ENCODE assay signal across 24 cellular contexts in the genomic region with DNA sequence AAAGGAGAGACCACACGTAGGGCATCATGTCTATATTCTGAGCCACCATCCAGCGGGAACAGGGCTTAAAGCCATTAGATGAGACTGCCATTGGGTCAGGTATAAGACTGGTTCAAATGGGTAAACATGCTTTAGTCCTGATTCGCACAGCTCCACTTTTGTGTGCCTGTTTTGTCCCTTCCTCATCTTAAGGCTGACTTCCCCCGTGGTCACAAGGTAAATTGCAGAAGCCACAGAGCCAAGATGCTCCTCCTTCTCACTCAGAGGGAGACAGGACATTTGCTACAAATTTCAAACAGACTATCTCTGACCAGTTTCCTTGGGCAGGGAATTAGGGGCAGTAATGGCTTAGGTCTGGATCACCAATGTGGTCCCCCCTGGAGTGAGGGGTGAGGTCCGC. TPM values are rescaled to one million over a fixed set of nuclear protein-coding genes. Genes with fewer than 3 reads are reported as not detected.
A peak's percentile ranks its signal among the peaks of the same experiment; 100 is the strongest.
DNase-seq lines count a peak whose midpoint lies in the region; ATAC-seq and TF ChIP-seq lines count a peak whose summit lies in the region.
"Had no signal": no experiment of that assay in that cellular context is flagged by ENCODE, and none has a peak within 500 bp of the region (broad histone marks: within the 10 kb centered on the region; RNA-seq: fewer than 3 reads in every experiment).

No MANE protein-coding gene starts in this region.

- no peak overlapping the region for H3K27ac ChIP-seq in A673 (ENCODE audit: low read depth, low read length, poor library complexity, severe bottlenecking)
- H3K27ac ChIP-seq in prostate gland: no peak overlapping the region
- H3K27ac ChIP-seq: BLaER1, psoas muscle, testis had no signal

- H3K36me3 ChIP-seq in A673 (ENCODE audit: insufficient read depth, low read length, poor library complexity, severe bottlenecking): no peaks in the 10 kb centered on the region
- H3K36me3 ChIP-seq in prostate gland: no peaks in the 10 kb centered on the region
- H3K36me3 ChIP-seq: BLaER1, heart right ventricle had no signal

- peaks cover 1% of the 10 kb centered on the region for H3K36me3 Mint-ChIP-seq in central memory CD8-positive, alpha-beta T cell (ENCODE audit: insufficient read depth)
- no peaks in the 10 kb centered on the region for H3K36me3 Mint-ChIP-seq in activated naive CD4-positive, alpha-beta T cell treated with anti-CD3 and anti-CD28 coated beads, Interleukin-2, amount 50 U/mL, for 72 hours

- no TSS peak for BruUV-seq in A673 (replicated peaks; lab: Mats Ljungman, UMichigan)

- H3K4me3 Mint-ChIP-seq in central memory CD8-positive, alpha-beta T cell: peak overlapping the region; percentile 44
- H3K4me3 Mint-ChIP-seq: nephron progenitor cell had no signal

- H3K9me3 ChIP-seq in A673 (ENCODE audit: low read depth, low read length, poor library complexity, severe bottlenecking) (no peaks in the 10 kb centered on the region), prostate gland (no peaks in the 10 kb centered on the region)
- H3K9me3 ChIP-seq: BLaER1, heart right ventricle, psoas muscle, testis had no signal

- no peaks in the 10 kb centered on the region for H3K27me3 ChIP-seq in A673 (replicated peaks; ENCODE audit: insufficient read depth, low read depth, low read length, poor library complexity)
- no peaks in the 10 kb centered on the region for H3K27me3 ChIP-seq in prostate gland (replicated peaks; ENCODE audit: insufficient read depth)
- H3K27me3 ChIP-seq: BLaER1, heart right ventricle, testis had no signal

- H3K27me3 Mint-ChIP-seq in central memory CD8-positive, alpha-beta T cell: no peaks in the 10 kb centered on the region

- TF ChIP-seq CTCF in GM12873 (IDR thresholded peaks at IDR 0.05; ENCODE audit: insufficient read depth, low read depth, low read length, missing control alignments) (peak; percentile 12), NB4 (IDR thresholded peaks at IDR 0.05; ENCODE audit: low read depth, low read length) (no peak), A673 (conservative IDR thresholded peaks at IDR 0.05; ENCODE audit: low read depth, low read length) (no peak), prostate gland (IDR thresholded peaks at IDR 0.05) (no peak)

- TF ChIP-seq POLR2A in NB4 (IDR thresholded peaks at IDR 0.05; ENCODE audit: extremely low read depth, insufficient read length) (no peak), prostate gland (IDR thresholded peaks at IDR 0.05) (no peak)

- 88% methylated on average over 5 of the region's 5 CpGs for WGBS in prostate gland

- no peaks in the 10 kb centered on the region for H3K9me3 Mint-ChIP-seq in central memory CD8-positive, alpha-beta T cell
- no peaks in the 10 kb centered on the region for H3K9me3 Mint-ChIP-seq in activated naive CD4-positive, alpha-beta T cell treated with anti-CD3 and anti-CD28 coated beads, Interleukin-2, amount 50 U/mL, for 72 hours
- H3K9me3 Mint-ChIP-seq: nephron progenitor cell had no signal

- POLR2A ChIA-PET in A673 (lab: Charles Lee; ENCODE audit: low non-redundant PET): no interaction called here

- H3K4me1 ChIP-seq in A673 (ENCODE audit: insufficient read depth, low read length, poor library complexity, severe bottlenecking): peaks cover 17% of the 10 kb centered on the region
- no peaks in the 10 kb centered on the region for H3K4me1 ChIP-seq in prostate gland (replicated peaks)

- intact Hi-C loops in sciatic nerve (cut with DNase I) (no loop called here), A673 (cut with micrococcal nuclease; ENCODE audit: unreplicated experiment) (no loop called here), prostate gland (cut with DNase I) (no loop called here)

- H3K4me3 ChIP-seq in NB4 (ENCODE audit: low read depth, low read length) (no peak overlapping the region), A673 (ENCODE audit: low read depth, low read length, poor library complexity, severe bottlenecking) (no peak overlapping the region), prostate gland (no peak overlapping the region)
- H3K4me3 ChIP-seq: BLaER1, heart right ventricle, psoas muscle, testis had no signal

- H3K27ac Mint-ChIP-seq in central memory CD8-positive, alpha-beta T cell (ENCODE audit: low read depth): peak overlapping the region; percentile 79
- no peak overlapping the region for H3K27ac Mint-ChIP-seq in activated naive CD4-positive, alpha-beta T cell treated with anti-CD3 and anti-CD28 coated beads, Interleukin-2, amount 50 U/mL, for 72 hours
- H3K27ac Mint-ChIP-seq: nephron progenitor cell had no signal

- H3K4me1 Mint-ChIP-seq in central memory CD8-positive, alpha-beta T cell: peaks cover 68% of the 10 kb centered on the region
- H3K4me1 Mint-ChIP-seq: nephron progenitor cell had no signal

- ATAC-seq in central memory CD8-positive, alpha-beta T cell (replicated peaks; ENCODE audit: extremely low read depth, poor library complexity, severe bottlenecking): no peak
- peak; percentile 14 for ATAC-seq in sciatic nerve
- no peak for ATAC-seq in activated naive CD4-positive, alpha-beta T cell treated with anti-CD3 and anti-CD28 coated beads, Interleukin-2, amount 50 U/mL, for 72 hours
- ATAC-seq: psoas muscle had no signal

- CTCF ChIA-PET in A673 (lab: Charles Lee): no interaction called here

- DNase-seq in NB4 (ENCODE audit: low read depth): peak; percentile 55
- DNase-seq in central memory CD8-positive, alpha-beta T cell (ENCODE audit: low spot score in 2 of 2): no peak
- DNase-seq in sciatic nerve (ENCODE audit: low spot score): no peak
- no peak for DNase-seq in A673 (ENCODE audit: low spot score)
- no peak for DNase-seq in activated naive CD4-positive, alpha-beta T cell treated with anti-CD3 and anti-CD28 coated beads, Interleukin-2, amount 50 U/mL, for 72 hours (ENCODE audit: low spot score in 2 of 2)
- no peak for DNase-seq in LoVo (ENCODE audit: low spot score)
- DNase-seq in prostate gland (ENCODE audit: low spot score): no peak
- DNase-seq: activated CD4-positive, alpha-beta T cell treated with anti-CD3 and anti-CD28 coated beads, Interleukin-2, amount 50 U/mL, for 4 hours; activated naive CD4-positive, alpha-beta T cell; aorta; cerebellar nuclear complex; H7; heart right ventricle; KG1; mesenchymal stem cell; NCI-H1105 treated with DMSO at 0.1 percent for 48 hours; NCI-H2171; NCI-H82; nephron progenitor cell; psoas muscle; stimulated activated CD4-positive, alpha-beta T cell treated with anti-CD3 and anti-CD28 coated beads, Interleukin-12 subunit alpha, Interleukin-12 subunit beta, amount 100 ng/mL, for 4 hours; testis had no signal

RNA-seq across cellular contexts. Expression of a gene that starts 11.4 kb away (rescaled TPM):
- 95.2 TPM for total RNA-seq in sciatic nerve
- 18.4 and 19.3 TPM in 2 replicates for total RNA-seq in A673 (2021)
- total RNA-seq in activated naive CD4-positive, alpha-beta T cell treated with anti-CD3 and anti-CD28 coated beads, Interleukin-2, amount 50 U/mL, for 72 hours: 10 to 100 TPM; 32.7 to 62.5 TPM
- total RNA-seq in prostate gland: 10 to 100 TPM; 65.3 to 93.7 TPM

RNA-seq across cellular contexts. Expression of a gene that starts 57.1 kb away (rescaled TPM):
- total RNA-seq in sciatic nerve (not detected), A673 (2021) (not detected in 2 replicates), prostate gland (not detected)
- not detected for total RNA-seq in activated naive CD4-positive, alpha-beta T cell treated with anti-CD3 and anti-CD28 coated beads, Interleukin-2, amount 50 U/mL, for 72 hours
- total RNA-seq: aorta, H7, psoas muscle, testis had no signal
